Comparison of ENCODE assay signal across 28 cellular contexts in the genomic region with DNA sequence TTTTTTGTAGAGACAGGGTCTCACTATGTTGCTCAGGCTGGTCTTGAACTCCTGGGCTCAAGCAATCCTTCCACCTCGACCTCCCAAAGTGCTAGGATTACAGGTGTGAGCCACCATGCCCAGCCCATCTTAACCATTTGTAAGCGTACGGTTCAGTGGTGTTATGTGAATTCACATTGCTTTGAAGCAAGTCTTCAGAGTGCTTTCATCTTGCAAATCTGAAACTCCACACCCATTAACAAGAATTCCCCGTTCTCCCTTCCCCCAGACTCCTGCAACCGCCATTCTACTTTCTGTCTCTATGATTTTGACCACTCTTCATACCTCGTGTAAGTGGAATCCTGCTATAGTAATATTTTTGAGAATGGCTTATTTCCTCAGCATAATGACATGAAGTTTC.
"Had no signal": no experiment of that assay in that cellular context is flagged by ENCODE, and none has a peak within 500 bp of the region (broad histone marks: within the 10 kb centered on the region; RNA-seq: fewer than 3 reads in every experiment).

No MANE protein-coding gene starts in this region.

- H3K4me3 ChIP-seq: stomach, suprapubic skin, testis, thoracic aorta, thyroid gland, tibial artery, tibial nerve, transverse colon, upper lobe of left lung, upper lobe of right lung, uterus, vagina had no signal

- H3K27ac ChIP-seq: stomach, suprapubic skin, testis, thoracic aorta, thyroid gland, tibial artery, tibial nerve, transverse colon, upper lobe of left lung, upper lobe of right lung, uterus, vagina had no signal

- H3K27me3 ChIP-seq: stomach, suprapubic skin, testis, thyroid gland, tibial nerve, transverse colon, upper lobe of left lung, upper lobe of right lung, uterus, vagina had no signal

- FAIRE-seq: urothelium cell line had no signal

- H3K4me1 Mint-ChIP-seq: stimulated activated effector memory CD8-positive, alpha-beta T cell treated with anti-CD3 and anti-CD28 coated beads, Interleukin-12 subunit alpha, Interleukin-12 subunit beta, amount 100 ng/mL, for 72 hours; stimulated activated memory B cell treated with anti-CD40 and anti-IgM and Interleukin-4, amounts not matched to agents 10 μg/mL and 1 μg/mL and 100 μg/mL, for 72 hours; stimulated activated naive B cell treated with anti-CD40 and anti-IgM and Interleukin-4, amounts not matched to agents 10 μg/mL and 1 μg/mL and 100 μg/mL, for 72 hours had no signal

- DNase-seq: stimulated activated CD4-positive, alpha-beta T cell treated with anti-CD3 and anti-CD28 coated beads, Interleukin-2, amount 100 ng/mL, for 48 hours; stimulated activated CD4-positive, alpha-beta T cell treated with anti-CD3 and anti-CD28 coated beads, Interleukin-4, amount 100 ng/mL, for 1 hour; stimulated activated CD4-positive, alpha-beta T cell treated with anti-CD3 and anti-CD28 coated beads, Interleukin-4, amount 100 ng/mL, for 24 hours; stimulated activated CD4-positive, alpha-beta T cell treated with anti-CD3 and anti-CD28 coated beads, Interleukin-4, amount 100 ng/mL, for 4 hours; stimulated activated CD8-positive, alpha-beta memory T cell treated with anti-CD3 and anti-CD28 coated beads, Interleukin-4, amount 100 ng/mL, for 48 hours; stimulated activated naive B cell treated with anti-CD40 and anti-IgM and Interleukin-4, amounts not matched to agents 10 μg/mL and 1 μg/mL and 100 μg/mL, for 72 hours; stimulated activated naive CD4-positive, alpha-beta T cell; stimulated activated naive CD4-positive, alpha-beta T cell treated with Interleukin-2 at 50 U/mL for 16 hours; stimulated activated naive CD8-positive, alpha-beta T cell treated with anti-CD3 and anti-CD28 coated beads, Interleukin-15, Interleukin-2, amounts not matched to agents 100 U/mL and 50 U/mL, for 24 hours; stomach; substantia nigra; testis; thyroid gland; tibial artery; transverse colon; trophoblast cell; upper lobe of left lung; upper lobe of right lung; uterus had no signal

- H3K27me3 Mint-ChIP-seq: stimulated activated naive CD8-positive, alpha-beta T cell treated with anti-CD3 and anti-CD28 coated beads, Interleukin-15, Interleukin-2, amounts not matched to agents 100 ng/mL and 50 ng/mL, for 24 hours had no signal

- H3K9me3 ChIP-seq: stomach, suprapubic skin, testis, thoracic aorta, thyroid gland, tibial artery, transverse colon, upper lobe of left lung, upper lobe of right lung, uterus, vagina had no signal

- H3K36me3 ChIP-seq: stomach, suprapubic skin, thoracic aorta, thyroid gland, tibial artery, tibial nerve, transverse colon, upper lobe of left lung, upper lobe of right lung, uterus, vagina had no signal

- ATAC-seq: stimulated activated effector memory CD8-positive, alpha-beta T cell treated with anti-CD3 and anti-CD28 coated beads, Interleukin-12 subunit alpha, Interleukin-12 subunit beta, amount 100 ng/mL, for 72 hours; stimulated activated memory B cell treated with anti-CD40 and anti-IgM and Interleukin-4, amounts not matched to agents 10 μg/mL and 1 μg/mL and 100 μg/mL, for 72 hours; stimulated activated naive B cell treated with anti-CD40 and anti-IgM and Interleukin-4, amounts not matched to agents 10 μg/mL and 1 μg/mL and 100 μg/mL, for 72 hours; stimulated activated naive CD8-positive, alpha-beta T cell treated with anti-CD3 and anti-CD28 coated beads, Interleukin-15, Interleukin-2, amounts not matched to agents 100 U/mL and 50 U/mL, for 24 hours; upper lobe of right lung had no signal

- H3K4me3 Mint-ChIP-seq: stimulated activated effector memory CD8-positive, alpha-beta T cell treated with anti-CD3 and anti-CD28 coated beads, Interleukin-12 subunit alpha, Interleukin-12 subunit beta, amount 100 ng/mL, for 72 hours; stimulated activated memory B cell treated with anti-CD40 and anti-IgM and Interleukin-4, amounts not matched to agents 10 μg/mL and 1 μg/mL and 100 μg/mL, for 72 hours; stimulated activated naive B cell treated with anti-CD40 and anti-IgM and Interleukin-4, amounts not matched to agents 10 μg/mL and 1 μg/mL and 100 μg/mL, for 72 hours; stimulated activated naive CD8-positive, alpha-beta T cell treated with anti-CD3 and anti-CD28 coated beads, Interleukin-15, Interleukin-2, amounts not matched to agents 100 ng/mL and 50 ng/mL, for 24 hours; type B pancreatic cell had no signal

- H3K4me1 ChIP-seq: stomach, suprapubic skin, thyroid gland, tibial artery, tibial nerve, transverse colon, upper lobe of left lung, upper lobe of right lung, uterus, vagina had no signal

- H3K9me3 Mint-ChIP-seq: stimulated activated effector memory CD8-positive, alpha-beta T cell treated with anti-CD3 and anti-CD28 coated beads, Interleukin-12 subunit alpha, Interleukin-12 subunit beta, amount 100 ng/mL, for 72 hours; stimulated activated naive B cell treated with anti-CD40 and anti-IgM and Interleukin-4, amounts not matched to agents 10 μg/mL and 1 μg/mL and 100 μg/mL, for 72 hours; stimulated activated naive CD8-positive, alpha-beta T cell treated with anti-CD3 and anti-CD28 coated beads, Interleukin-15, Interleukin-2, amounts not matched to agents 100 ng/mL and 50 ng/mL, for 24 hours; type B pancreatic cell had no signal

- H3K27ac Mint-ChIP-seq: stimulated activated effector memory CD8-positive, alpha-beta T cell treated with anti-CD3 and anti-CD28 coated beads, Interleukin-12 subunit alpha, Interleukin-12 subunit beta, amount 100 ng/mL, for 72 hours; stimulated activated memory B cell treated with anti-CD40 and anti-IgM and Interleukin-4, amounts not matched to agents 10 μg/mL and 1 μg/mL and 100 μg/mL, for 72 hours; stimulated activated naive B cell treated with anti-CD40 and anti-IgM and Interleukin-4, amounts not matched to agents 10 μg/mL and 1 μg/mL and 100 μg/mL, for 72 hours; stimulated activated naive CD8-positive, alpha-beta T cell treated with anti-CD3 and anti-CD28 coated beads, Interleukin-15, Interleukin-2, amounts not matched to agents 100 ng/mL and 50 ng/mL, for 24 hours; type B pancreatic cell had no signal
